ENCODE assay signal across 8 cellular contexts in the genomic region with DNA sequence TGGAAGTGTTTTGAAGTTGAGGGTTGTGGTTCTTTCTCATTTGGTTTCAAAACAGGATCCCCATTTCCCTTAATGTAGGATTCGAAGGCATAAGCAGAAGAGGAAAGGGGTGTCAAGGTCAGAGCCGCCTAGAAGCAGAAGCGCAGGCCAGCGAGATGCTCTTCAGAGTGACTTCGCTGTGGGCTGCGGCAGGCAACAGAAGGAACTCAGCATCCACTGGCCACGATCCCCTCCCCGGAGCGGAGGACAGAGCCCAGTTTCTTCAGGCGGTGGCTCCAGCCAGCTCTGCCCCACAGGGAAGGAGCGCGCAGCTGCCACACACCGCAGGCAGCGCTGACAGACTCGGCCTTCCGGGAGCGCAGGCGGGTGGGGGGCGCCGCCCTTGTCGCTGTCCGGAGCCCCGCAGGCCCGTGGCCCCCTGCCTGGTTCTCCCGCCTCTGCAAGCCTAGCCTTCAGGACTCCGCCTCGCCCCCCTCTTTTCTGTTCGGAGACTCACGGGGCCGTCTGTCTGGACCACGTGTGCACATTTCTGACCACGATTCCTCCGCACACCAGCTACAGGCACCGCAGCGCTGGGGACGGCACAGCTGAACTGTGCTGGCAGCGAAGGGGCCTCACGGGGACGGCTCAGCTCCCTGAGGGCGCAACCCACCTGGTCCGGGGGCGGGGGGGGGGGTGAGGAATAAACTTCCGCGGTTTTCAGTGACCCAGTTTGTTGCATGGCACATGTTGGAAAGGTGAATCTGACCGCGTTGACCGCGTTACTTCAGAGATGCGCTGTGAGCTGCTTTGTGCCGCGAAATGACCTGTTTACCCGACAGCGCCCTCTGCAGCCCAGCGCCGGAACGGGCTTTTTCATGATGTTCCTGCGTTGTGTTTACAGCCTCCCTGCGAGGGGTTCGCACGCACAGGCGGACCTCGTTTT. TPM values are rescaled to one million over a fixed set of nuclear protein-coding genes. Genes with fewer than 3 reads are reported as not detected.
A peak's percentile ranks its signal among the peaks of the same experiment; 100 is the strongest.
DNase-seq lines count a peak whose midpoint lies in the region; ATAC-seq, FAIRE-seq and TF ChIP-seq lines count a peak whose summit lies in the region.

No MANE protein-coding gene starts in this region.

- ATAC-seq in HepG2: no peak; the same call in 2 of the 3 replicates
- no peak for ATAC-seq in HG03025 (IDR thresholded peaks at IDR 0.05; ENCODE audit: low FRiP score, unreplicated experiment)

- H3K9me3 Mint-ChIP-seq in H9: peaks cover 19 to 20% of the 10 kb centered on the region in 2 experiments

- CTCF ChIA-PET in HepG2 (lab: Yijun Ruan, JAX; ENCODE audit: low intra/inter-chr PET ratio, low total read pairs): no interaction called here

- no CpG with 5 or more reads among the region's 62 CpGs for WGBS in H9 (ENCODE audit: extremely low coverage, insufficient read length, low lambda C conversion rate)
- WGBS in HepG2 (ENCODE audit: low lambda C conversion rate): 95% methylated on average over 61 of the region's 62 CpGs

- BruUV-seq in HepG2 (replicated peaks; lab: Mats Ljungman, UMichigan): no TSS peak

- H2AFZ ChIP-seq in H9 (ENCODE audit: low read length): no peak overlapping the region
- H2AFZ ChIP-seq in HepG2 (ENCODE audit: low read length): no peak overlapping the region

- H2BK5ac ChIP-seq in H9 (ENCODE audit: insufficient read length, low read length): no peak overlapping the region

- no peak overlapping the region for H3K4ac ChIP-seq in H9 (ENCODE audit: low read depth, low read length)

- H2BK120ac ChIP-seq in H9 (ENCODE audit: low read depth, low read length, poor library complexity, severe bottlenecking): no peak overlapping the region

- TF ChIP-seq EP300 in HepG2 (IDR thresholded peaks at IDR 0.05; ENCODE audit: low read depth in 2 of 2, low read length in 2 of 2) (no peak), HepG2 (CRISPR knock-in tag; IDR thresholded peaks at IDR 0.05; ENCODE audit: borderline replicate concordance) (no peak)

- H2BK20ac ChIP-seq in H9 (ENCODE audit: low read depth, low read length, poor library complexity, severe bottlenecking): no peak overlapping the region

- intact Hi-C loops in HepG2 (cut with micrococcal nuclease; ENCODE audit: unreplicated experiment): no loop called here

- H3K9ac ChIP-seq in H9 (ENCODE audit: extremely low read depth, insufficient read length, low read length): no peak overlapping the region
- no peak overlapping the region for H3K9ac ChIP-seq in HepG2 (ENCODE audit: insufficient read depth, low read depth, low read length)

- H3K79me1 ChIP-seq in H9 (ENCODE audit: insufficient read depth, low read depth, low read length, poor library complexity, severe bottlenecking): no peaks in the 10 kb centered on the region

- H3K27ac Mint-ChIP-seq in H9: no peak overlapping the region

- H3K23me2 ChIP-seq in H9 (ENCODE audit: insufficient read length, low read depth, low read length, poor library complexity, severe bottlenecking): peaks cover 8% of the 10 kb centered on the region

- H3K36me3 ChIP-seq in HepG2 (replicated peaks in 1 of 2; ENCODE audit: control insufficient read depth in 1 of 2, insufficient read depth in 2 of 2, low read length in 2 of 2): no peaks in the 10 kb centered on the region

- H3K4me3 Mint-ChIP-seq in H9: peak overlapping the region; percentile 69 to 77

- H3K27me3 Mint-ChIP-seq in H9 (ENCODE audit: low read depth): peaks cover 43% of the 10 kb centered on the region

- H2BK12ac ChIP-seq in H9 (ENCODE audit: insufficient read length, low read depth, low read length): no peak overlapping the region

- no peak overlapping the region for H4K8ac ChIP-seq in H9 (replicated peaks; ENCODE audit: insufficient read length, low read depth, low read length)

- H3K27ac ChIP-seq in H9 (ENCODE audit: insufficient read length, low read depth, low read length): no peak overlapping the region
- H3K27ac ChIP-seq in HepG2 (ENCODE audit: extremely low read length, insufficient read depth, low read length): no peak overlapping the region

- H4K20me1 ChIP-seq in H9 (ENCODE audit: control insufficient read depth, insufficient read depth, insufficient read length): no peaks in the 10 kb centered on the region
- H4K20me1 ChIP-seq in HepG2 (ENCODE audit: insufficient read depth, low read length): no peaks in the 10 kb centered on the region

- TF ChIP-seq CTCF in H9 (conservative IDR thresholded peaks at IDR 0.05) (peak; percentile 88), HepG2 (CRISPR knock-in tag; IDR thresholded peaks at IDR 0.05) (peak; percentile 62)

- H4K5ac ChIP-seq in H9 (ENCODE audit: insufficient read length, low read depth, low read length): no peak overlapping the region

- H3K27me3 ChIP-seq in H9 (ENCODE audit: insufficient read depth, low read length) (peaks cover 6% of the 10 kb centered on the region; the same call in 1 of the 2 replicates), HepG2 (ENCODE audit: control insufficient read depth in 1 of 2, insufficient read depth in 2 of 2, low read length in 2 of 2) (no peaks in the 10 kb centered on the region)

- H2BK15ac ChIP-seq in H9 (ENCODE audit: low read depth, low read length): no peak overlapping the region

- H2AK5ac ChIP-seq in H9 (ENCODE audit: insufficient read length, low read length): no peak overlapping the region

- H3T11ph ChIP-seq in H9 (ENCODE audit: low read length): no peak overlapping the region

- in situ Hi-C loops in HepG2 (cut with HindIII; ENCODE audit: extremely low pct_ligation_motif_present, low pct_unique_long_range_greater_than_20kb): no loop called here

- DNase-seq in GM03348 (ENCODE audit: low spot score) (peak; percentile 22), H9 (peak; percentile 93), NCI-H1417 treated with DMSO at 0.1 percent for 48 hours (lab: John Stamatoyannopoulos, UW) (peak; percentile 77), cerebellum (ENCODE audit: low spot score) (peak; percentile 34), HepG2 (ENCODE audit: low spot score) (no peak)
- peak; percentile 81 for DNase-seq in activated CD4-positive, CD25-positive, alpha-beta regulatory T cell treated with anti-CD3 and anti-CD28 coated beads, Interleukin-2, amount 50 U/mL, for 72 hours
- peak; percentile 86 for DNase-seq in stimulated activated CD4-positive, alpha-beta T cell treated with anti-CD3 and anti-CD28 coated beads, Interleukin-4, amount 100 ng/mL, for 1 hour

- H3K23ac ChIP-seq in H9 (ENCODE audit: insufficient read length, low read depth, low read length): no peak overlapping the region

- H3K36me3 Mint-ChIP-seq in H9 (ENCODE audit: insufficient read depth in 1 of 3, low read depth in 3 of 3): peaks cover 0 to 16% (median 13%) of the 10 kb centered on the region in 3 experiments; a peak in 5 of 7 replicates

- TF ChIP-seq RAD21 in HepG2 (CRISPR knock-in tag; IDR thresholded peaks at IDR 0.05): 0 out of 2 replicates have a peak, but pooled peaks have one; percentile 8

- TF ChIP-seq POLR2A in HepG2 (IDR thresholded peaks at IDR 0.05; ENCODE audit: insufficient read depth in 1 of 2, low read depth in 2 of 2, low read length in 2 of 2): no peak

- peaks cover 12 to 13% of the 10 kb centered on the region in 2 experiments for H3K4me1 Mint-ChIP-seq in H9

- H3K4me2 ChIP-seq in H9 (ENCODE audit: insufficient read depth, insufficient read length, low read length): peak overlapping the region; percentile 50
- no peak overlapping the region for H3K4me2 ChIP-seq in HepG2 (ENCODE audit: low read depth, low read length)

- H3K56ac ChIP-seq in H9 (ENCODE audit: insufficient read length, low read depth, low read length): no peak overlapping the region

- H3K18ac ChIP-seq in H9 (ENCODE audit: insufficient read length, low read depth, low read length): peak overlapping the region; percentile 3

- H3K9me3 ChIP-seq in H9 (ENCODE audit: control insufficient read depth, low read depth, low read length) (no peaks in the 10 kb centered on the region), HepG2 (ENCODE audit: low read length) (no peaks in the 10 kb centered on the region)

- POLR2A ChIA-PET in HepG2 (lab: Yijun Ruan, JAX): interaction anchor here (1.9 kb wide), 1 partner anchor 9 kb away, joined by 10 read pairs; no protein-coding TSS in a partner anchor

- H3K14ac ChIP-seq in H9 (ENCODE audit: insufficient read depth, low read length): peak overlapping the region; percentile 66

- no peak overlapping the region for H4K91ac ChIP-seq in H9 (ENCODE audit: insufficient read length, low read depth, low read length)

- H3K4me1 ChIP-seq in H9 (ENCODE audit: insufficient read depth, low read length) (no peaks in the 10 kb centered on the region), HepG2 (ENCODE audit: insufficient read depth, low read length) (peaks cover 40% of the 10 kb centered on the region)

- H3K79me2 ChIP-seq in H9 (ENCODE audit: insufficient read depth, low read length) (no peaks in the 10 kb centered on the region), HepG2 (ENCODE audit: insufficient read depth, low read length) (no peaks in the 10 kb centered on the region)

- FAIRE-seq in HepG2 (lab: Jason Lieb, UNC): no peak

- H3K4me3 ChIP-seq in HepG2 (replicated peaks in 1 of 3; ENCODE audit: insufficient read depth in 1 of 3, low read depth in 2 of 3, low read length in 3 of 3): no peak overlapping the region

RNA-seq across cellular contexts. Expression of a gene that starts 26.1 kb away (rescaled TPM):
- not detected in 2 replicates for total RNA-seq in H9 (2021)
- total RNA-seq in cerebellum: not detected
- total RNA-seq in HepG2 (2016; rRNA removed; fragmentation: Illumina TruSeq; extraction: Trizol): not detected in 2 replicates
- total RNA-seq in HepG2 (2016; cell fraction: cytosol; rRNA removed; fragmentation: Illumina TruSeq; extraction: Trizol; ENCODE audit: low read depth): not detected in 2 replicates
- 0.04 TPM in 1 of 2 replicates, not detected in the other for total RNA-seq in HepG2 (2016; cell fraction: insoluble cytoplasmic fraction; rRNA removed; fragmentation: Illumina TruSeq; extraction: Trizol)
- total RNA-seq in HepG2 (2016; cell fraction: membrane; rRNA removed; fragmentation: Illumina TruSeq; extraction: Trizol): not detected in 2 replicates
- total RNA-seq in HepG2 (2016; cell fraction: nucleus; rRNA removed; fragmentation: Illumina TruSeq; extraction: Trizol): not detected in 2 replicates
- polyA plus RNA-seq in HepG2 (2011; rRNA removed): 0.03 TPM in 1 of 2 replicates, not detected in the other
- polyA plus RNA-seq in HepG2 (2011; cell fraction: cytosol; rRNA removed): not detected in 2 replicates
- polyA plus RNA-seq in HepG2 (2011; cell fraction: nucleus; rRNA removed): not detected in 2 replicates
- not detected in 2 replicates for polyA plus RNA-seq in HepG2 (2012)
- not detected in 2 replicates for polyA plus RNA-seq in HepG2 (2016; cell fraction: cytosol; fragmentation: Illumina TruSeq; extraction: Trizol; ENCODE audit: low read depth)
- not detected in 2 replicates for polyA plus RNA-seq in HepG2 (2016; cell fraction: insoluble cytoplasmic fraction; fragmentation: Illumina TruSeq; extraction: Trizol; ENCODE audit: low read depth)
- not detected in 2 replicates for polyA plus RNA-seq in HepG2 (2016; cell fraction: membrane; fragmentation: Illumina TruSeq; extraction: Trizol; ENCODE audit: low read depth)
- polyA plus RNA-seq in HepG2 (2016; cell fraction: nucleus; fragmentation: Illumina TruSeq; extraction: Trizol; ENCODE audit: insufficient read depth, low read depth): not detected in 2 replicates
- polyA minus RNA-seq in HepG2 (2011; rRNA and poly(A)+ RNA removed; ENCODE audit: low replicate concordance): not detected in 2 replicates
- not detected in 2 replicates for polyA minus RNA-seq in HepG2 (2011; cell fraction: cytosol; rRNA and poly(A)+ RNA removed)
- polyA minus RNA-seq in HepG2 (2011; cell fraction: nucleus; rRNA and poly(A)+ RNA removed): not detected in 2 replicates

RNA-seq across cellular contexts. Expression of a gene that starts 59.9 kb away (rescaled TPM):
- total RNA-seq in H9 (2021): 0.70 and 0.94 TPM in 2 replicates
- not detected for total RNA-seq in cerebellum
- 8.3 and 11.0 TPM in 2 replicates for total RNA-seq in HepG2 (2016; rRNA removed; fragmentation: Illumina TruSeq; extraction: Trizol)
- 4.1 and 4.2 TPM in 2 replicates for total RNA-seq in HepG2 (2016; cell fraction: cytosol; rRNA removed; fragmentation: Illumina TruSeq; extraction: Trizol; ENCODE audit: low read depth)
- total RNA-seq in HepG2 (2016; cell fraction: insoluble cytoplasmic fraction; rRNA removed; fragmentation: Illumina TruSeq; extraction: Trizol): 8.7 and 10.0 TPM in 2 replicates
- 7.5 and 7.8 TPM in 2 replicates for total RNA-seq in HepG2 (2016; cell fraction: membrane; rRNA removed; fragmentation: Illumina TruSeq; extraction: Trizol)
- 6.8 and 7.8 TPM in 2 replicates for total RNA-seq in HepG2 (2016; cell fraction: nucleus; rRNA removed; fragmentation: Illumina TruSeq; extraction: Trizol)
- polyA plus RNA-seq in HepG2 (2011; rRNA removed): 32.4 and 42.7 TPM in 2 replicates
- 40.5 and 49.1 TPM in 2 replicates for polyA plus RNA-seq in HepG2 (2011; cell fraction: cytosol; rRNA removed)
- 21.7 and 28.7 TPM in 2 replicates for polyA plus RNA-seq in HepG2 (2011; cell fraction: nucleus; rRNA removed)
- 9.6 and 43.8 TPM in 2 replicates for polyA plus RNA-seq in HepG2 (2012)
- polyA plus RNA-seq in HepG2 (2016; cell fraction: cytosol; fragmentation: Illumina TruSeq; extraction: Trizol; ENCODE audit: low read depth): 3.4 and 3.8 TPM in 2 replicates
- 6.5 and 9.8 TPM in 2 replicates for polyA plus RNA-seq in HepG2 (2016; cell fraction: insoluble cytoplasmic fraction; fragmentation: Illumina TruSeq; extraction: Trizol; ENCODE audit: low read depth)
- polyA plus RNA-seq in HepG2 (2016; cell fraction: membrane; fragmentation: Illumina TruSeq; extraction: Trizol; ENCODE audit: low read depth): 6.1 and 6.5 TPM in 2 replicates
- 10.8 and 11.1 TPM in 2 replicates for polyA plus RNA-seq in HepG2 (2016; cell fraction: nucleus; fragmentation: Illumina TruSeq; extraction: Trizol; ENCODE audit: insufficient read depth, low read depth)
- polyA minus RNA-seq in HepG2 (2011; rRNA and poly(A)+ RNA removed; ENCODE audit: low replicate concordance): 97.2 TPM in 1 of 2 replicates, not detected in the other
- 16.1 and 16.4 TPM in 2 replicates for polyA minus RNA-seq in HepG2 (2011; cell fraction: cytosol; rRNA and poly(A)+ RNA removed)
- polyA minus RNA-seq in HepG2 (2011; cell fraction: nucleus; rRNA and poly(A)+ RNA removed): 12.5 and 12.9 TPM in 2 replicates
